ENCODE assay signal across 1 cellular context in genomic region chr2:130873700-130874346, GRCh38.
A peak's percentile ranks its signal among the peaks of the same experiment; 100 is the strongest.
TF ChIP-seq lines count a peak whose summit lies in the region.

No MANE protein-coding gene starts in this region.

TF ChIP-seq in H1, 55 proteins besides CTCF, POLR2A, EP300 and RAD21:
- TF ChIP-seq GABPA (IDR thresholded peaks at IDR 0.05; ENCODE audit: borderline replicate concordance, insufficient read depth, low read length) = peak; percentile 66; the same call in 1 of the 2 replicates
- TF ChIP-seq JUND (IDR thresholded peaks at IDR 0.05; ENCODE audit: low read length) = no peak
- TF ChIP-seq SP4 (IDR thresholded peaks at IDR 0.05; ENCODE audit: low read length) = no peak
- no peak for TF ChIP-seq YY1 (IDR thresholded peaks at IDR 0.05; ENCODE audit: low read depth, low read length)
- TF ChIP-seq POLR2AphosphoS5 (IDR thresholded peaks at IDR 0.05; ENCODE audit: low read depth, low read length) = no peak
- peak; percentile 52 to 53; a peak in 1 of 4 replicates for TF ChIP-seq SIN3A (conservative IDR thresholded peaks at IDR 0.05 in 1 of 2, IDR thresholded peaks at IDR 0.05 in 1 of 2; ENCODE audit: low read depth in 1 of 2, low read length in 2 of 2)
- no peak for TF ChIP-seq FOSL1 (IDR thresholded peaks at IDR 0.05; ENCODE audit: insufficient read depth, low read depth, low read length)
